In genomic region chr3:19347701-19348100, GRCh38 we compare ENCODE assay signal across 27 cellular contexts.
A peak's percentile ranks its signal among the peaks of the same experiment; 100 is the strongest.
DNase-seq lines count a peak whose midpoint lies in the region; ATAC-seq and TF ChIP-seq lines count a peak whose summit lies in the region.
"Had no signal": no experiment of that assay in that cellular context is flagged by ENCODE, and none has a peak within 500 bp of the region (broad histone marks: within the 10 kb centered on the region; RNA-seq: fewer than 3 reads in every experiment).

No MANE protein-coding gene starts in this region.

- TF ChIP-seq CTCF in activated B cell treated with CpG ODN at 0.5 μM for 24 hours (IDR thresholded peaks at IDR 0.05) = no peak

- H3K36me3 Mint-ChIP-seq in activated naive CD8-positive, alpha-beta T cell treated with anti-CD3 and anti-CD28 coated beads, Interleukin-2, amount 50 U/mL, for 24 hours (ENCODE audit: low read depth) = no peaks in the 10 kb centered on the region
- H3K36me3 Mint-ChIP-seq in activated naive CD8-positive, alpha-beta T cell treated with anti-CD3 and anti-CD28 coated beads for 36 hours = no peaks in the 10 kb centered on the region
- H3K36me3 Mint-ChIP-seq in activated B cell treated with CpG ODN at 0.5 μM for 24 hours (ENCODE audit: low read depth) = peaks cover 15% of the 10 kb centered on the region
- peaks cover 15 to 20% of the 10 kb centered on the region in 2 donors for H3K36me3 Mint-ChIP-seq in stimulated activated naive B cell treated with anti-CD40 and anti-IgM and Interleukin-4, amounts not matched to agents 10 μg/mL and 1 μg/mL and 100 μg/mL, for 72 hours
- H3K36me3 Mint-ChIP-seq: CD8-positive, alpha-beta T cell; mesothelial cell of epicardium had no signal

- no peaks in the 10 kb centered on the region for H3K9me3 Mint-ChIP-seq in activated naive CD8-positive, alpha-beta T cell treated with anti-CD3 and anti-CD28 coated beads, Interleukin-2, amount 50 U/mL, for 24 hours
- no peaks in the 10 kb centered on the region for H3K9me3 Mint-ChIP-seq in activated naive CD8-positive, alpha-beta T cell treated with anti-CD3 and anti-CD28 coated beads for 36 hours
- H3K9me3 Mint-ChIP-seq in activated B cell treated with CpG ODN at 0.5 μM for 24 hours = peaks cover 14% of the 10 kb centered on the region
- peaks cover 15 to 16% of the 10 kb centered on the region in 2 donors for H3K9me3 Mint-ChIP-seq in stimulated activated naive B cell treated with anti-CD40 and anti-IgM and Interleukin-4, amounts not matched to agents 10 μg/mL and 1 μg/mL and 100 μg/mL, for 72 hours
- H3K9me3 Mint-ChIP-seq: central memory CD8-positive, alpha-beta T cell; natural killer cell; T-helper 1 cell treated with Interleukin-12 subunit alpha and Interleukin-12 subunit beta and Interleukin-4 antibody, amounts not matched to agents 30 μg/mL and 1 μg/mL, for 36 hours had no signal

- intact Hi-C loops in activated B cell treated with CpG ODN at 0.5 μM for 24 hours (cut with micrococcal nuclease) = loop anchor here (2.0 to 5.0 kb wide), 10 partner anchors 115 to 840 kb away; partner anchors contain the start of genes KAT2B, RAB5A and SGO1

- no peak overlapping the region for H3K27ac Mint-ChIP-seq in activated naive CD8-positive, alpha-beta T cell treated with anti-CD3 and anti-CD28 coated beads, Interleukin-2, amount 50 U/mL, for 24 hours
- no peak overlapping the region for H3K27ac Mint-ChIP-seq in activated naive CD8-positive, alpha-beta T cell treated with anti-CD3 and anti-CD28 coated beads for 36 hours
- H3K27ac Mint-ChIP-seq in activated B cell treated with CpG ODN at 0.5 μM for 24 hours = peak overlapping the region; percentile 89
- peak overlapping the region; percentile 53 for H3K27ac Mint-ChIP-seq in stimulated activated naive B cell treated with anti-CD40 and anti-IgM and Interleukin-4, amounts not matched to agents 10 μg/mL and 1 μg/mL and 100 μg/mL, for 72 hours
- H3K27ac Mint-ChIP-seq: CD8-positive, alpha-beta T cell; mesothelial cell of epicardium; natural killer cell; T-helper 1 cell treated with Interleukin-12 subunit alpha and Interleukin-12 subunit beta and Interleukin-4 antibody, amounts not matched to agents 30 μg/mL and 1 μg/mL, for 36 hours had no signal

- CTCF ChIA-PET in activated B cell treated with CpG ODN at 0.5 μM for 24 hours (lab: Charles Lee) = interaction anchor here (1.2 to 5.3 kb wide), 8 partner anchors 15 to 518 kb away, joined by 5 to 87 read pairs (median 12); no protein-coding TSS in a partner anchor

- no peak for DNase-seq in activated naive CD8-positive, alpha-beta T cell treated with anti-CD3 and anti-CD28 coated beads, Interleukin-2, amount 50 U/mL, for 24 hours
- DNase-seq in activated naive CD8-positive, alpha-beta T cell treated with anti-CD3 and anti-CD28 coated beads for 36 hours = no peak
- peak; percentile 63 for DNase-seq in NCI-H526 treated with DMSO at 0.1 percent for 48 hours (lab: John Stamatoyannopoulos, UW)
- no peak for DNase-seq in activated B cell treated with CpG ODN at 0.5 μM for 24 hours
- no peak for DNase-seq in stimulated activated naive B cell treated with anti-CD40 and anti-IgM and Interleukin-4, amounts not matched to agents 10 μg/mL and 1 μg/mL and 100 μg/mL, for 72 hours
- no peak for DNase-seq in OCI-M2 (lab: John Stamatoyannopoulos, UW; ENCODE audit: unreplicated experiment)
- DNase-seq in GF-D8 (lab: John Stamatoyannopoulos, UW) = no peak
- DNase-seq in NCI-H446 treated with DMSO at 0.1 percent for 48 hours (lab: John Stamatoyannopoulos, UW) = no peak
- DNase-seq: activated CD4-positive, alpha-beta T cell treated with anti-CD3 and anti-CD28 coated beads for 4 hours; activated CD8-positive, alpha-beta memory T cell treated with anti-CD3 and anti-CD28 coated beads for 24 hours; activated gamma-delta T cell; AML-193; CD8-positive, alpha-beta T cell; DMS153; dorsolateral prefrontal cortex; GM23248; islet precursor cell; Kasumi-1; natural killer cell; NCI-H510A treated with DMSO at 0.1 percent for 48 hours; NK-92 treated with Interleukin-12 subunit alpha and Interleukin-12 subunit beta, amount 100 ng/mL, for 24 hours; occipital lobe; stomach; thyroid gland had no signal

- POLR2A ChIA-PET in activated B cell treated with CpG ODN at 0.5 μM for 24 hours (lab: Charles Lee) = interaction anchor here (0.5 to 2.3 kb wide), 7 partner anchors 15 to 201 kb away, joined by 3 to 9 read pairs (median 4); no protein-coding TSS in a partner anchor

- H3K4me3 Mint-ChIP-seq in activated naive CD8-positive, alpha-beta T cell treated with anti-CD3 and anti-CD28 coated beads, Interleukin-2, amount 50 U/mL, for 24 hours = peak overlapping the region; percentile 18
- H3K4me3 Mint-ChIP-seq in activated naive CD8-positive, alpha-beta T cell treated with anti-CD3 and anti-CD28 coated beads for 36 hours = no peak overlapping the region
- peak overlapping the region; percentile 62 for H3K4me3 Mint-ChIP-seq in activated B cell treated with CpG ODN at 0.5 μM for 24 hours
- H3K4me3 Mint-ChIP-seq in stimulated activated naive B cell treated with anti-CD40 and anti-IgM and Interleukin-4, amounts not matched to agents 10 μg/mL and 1 μg/mL and 100 μg/mL, for 72 hours = peak overlapping the region; percentile 70 to 74
- H3K4me3 Mint-ChIP-seq: CD8-positive, alpha-beta T cell; central memory CD8-positive, alpha-beta T cell; mesothelial cell of epicardium; natural killer cell; T-helper 1 cell treated with Interleukin-12 subunit alpha and Interleukin-12 subunit beta and Interleukin-4 antibody, amounts not matched to agents 30 μg/mL and 1 μg/mL, for 36 hours had no signal

- peaks cover 4% of the 10 kb centered on the region for H3K4me1 Mint-ChIP-seq in activated naive CD8-positive, alpha-beta T cell treated with anti-CD3 and anti-CD28 coated beads, Interleukin-2, amount 50 U/mL, for 24 hours
- H3K4me1 Mint-ChIP-seq in activated naive CD8-positive, alpha-beta T cell treated with anti-CD3 and anti-CD28 coated beads for 36 hours = no peaks in the 10 kb centered on the region
- H3K4me1 Mint-ChIP-seq in activated B cell treated with CpG ODN at 0.5 μM for 24 hours = peaks cover 62% of the 10 kb centered on the region
- peaks cover 30 to 40% of the 10 kb centered on the region in 2 donors for H3K4me1 Mint-ChIP-seq in stimulated activated naive B cell treated with anti-CD40 and anti-IgM and Interleukin-4, amounts not matched to agents 10 μg/mL and 1 μg/mL and 100 μg/mL, for 72 hours
- H3K4me1 Mint-ChIP-seq: central memory CD8-positive, alpha-beta T cell; mesothelial cell of epicardium; natural killer cell had no signal

- no peaks in the 10 kb centered on the region for H3K27me3 Mint-ChIP-seq in activated naive CD8-positive, alpha-beta T cell treated with anti-CD3 and anti-CD28 coated beads, Interleukin-2, amount 50 U/mL, for 24 hours
- no peaks in the 10 kb centered on the region for H3K27me3 Mint-ChIP-seq in activated naive CD8-positive, alpha-beta T cell treated with anti-CD3 and anti-CD28 coated beads for 36 hours
- H3K27me3 Mint-ChIP-seq in activated B cell treated with CpG ODN at 0.5 μM for 24 hours = no peaks in the 10 kb centered on the region
- no peaks in the 10 kb centered on the region for H3K27me3 Mint-ChIP-seq in stimulated activated naive B cell treated with anti-CD40 and anti-IgM and Interleukin-4, amounts not matched to agents 10 μg/mL and 1 μg/mL and 100 μg/mL, for 72 hours
- H3K27me3 Mint-ChIP-seq: central memory CD8-positive, alpha-beta T cell had no signal

- ATAC-seq in activated naive CD8-positive, alpha-beta T cell treated with anti-CD3 and anti-CD28 coated beads, Interleukin-2, amount 50 U/mL, for 24 hours = no peak
- peak; percentile 56 for ATAC-seq in activated B cell treated with CpG ODN at 0.5 μM for 24 hours (ENCODE audit: low read depth)
- ATAC-seq in stimulated activated naive B cell treated with anti-CD40 and anti-IgM and Interleukin-4, amounts not matched to agents 10 μg/mL and 1 μg/mL and 100 μg/mL, for 72 hours (replicated peaks) = peak; percentile 38 to 51
- ATAC-seq: CD8-positive, alpha-beta T cell; natural killer cell had no signal

Comparison
In these comparisons a context has a peak if more than half of its experiments do, and no peak if none do; other contexts are left out.
1. H3K27ac Mint-ChIP-seq: peak in activated B cell treated with CpG ODN at 0.5 μM for 24 hours (single experiment) and stimulated activated naive B cell treated with anti-CD40 and anti-IgM and Interleukin-4, amounts not matched to agents 10 μg/mL and 1 μg/mL and 100 μg/mL, for 72 hours (single experiment); none in activated naive CD8-positive, alpha-beta T cell treated with anti-CD3 and anti-CD28 coated beads, Interleukin-2, amount 50 U/mL, for 24 hours (single experiment) and activated naive CD8-positive, alpha-beta T cell treated with anti-CD3 and anti-CD28 coated beads for 36 hours (single experiment).